15 cellular contexts compared by ENCODE assay signal in genomic region chr19:6234527-6234926, GRCh38. TPM values are rescaled to one million over a fixed set of nuclear protein-coding genes. Genes with fewer than 3 reads are reported as not detected.
DNase-seq lines count a peak whose midpoint lies in the region; ATAC-seq and TF ChIP-seq lines count a peak whose summit lies in the region.
"Had no signal": no experiment of that assay in that cellular context is flagged by ENCODE, and none has a peak within 500 bp of the region (broad histone marks: within the 10 kb centered on the region; RNA-seq: fewer than 3 reads in every experiment).

No MANE protein-coding gene starts in this region.

- ATAC-seq in activated T-cell treated with anti-CD3 and anti-CD28 coated beads, Interleukin-2, amount 50 U/mL, for 72 hours (replicated peaks in 1 of 2) = no peak
- ATAC-seq in naive B cell (ENCODE audit: low read depth in 2 of 2) = no peak

- no peak overlapping the region for H3K4me3 ChIP-seq in tibial nerve
- H3K4me3 ChIP-seq: adrenal gland had no signal

- H3K4me3 Mint-ChIP-seq in activated T-cell treated with anti-CD3 and anti-CD28 coated beads, Interleukin-2, amount 50 U/mL, for 24 hours = no peak overlapping the region
- no peak overlapping the region for H3K4me3 Mint-ChIP-seq in activated T-cell treated with anti-CD3 and anti-CD28 coated beads, Interleukin-2, amount 50 U/mL, for 72 hours
- peak overlapping the region in 1 of 8 donors; percentile 77 for H3K4me3 Mint-ChIP-seq in naive B cell

- peaks cover 0 to 11% (median 0%) of the 10 kb centered on the region in 3 donors for H3K36me3 ChIP-seq in tibial nerve

- 50 to 78% methylated on average over 8 of the region's 8 CpGs for WGBS in tibial nerve, 2 donors

- H3K9me3 Mint-ChIP-seq in activated T-cell treated with anti-CD3 and anti-CD28 coated beads, Interleukin-2, amount 50 U/mL, for 24 hours = no peaks in the 10 kb centered on the region
- H3K9me3 Mint-ChIP-seq in activated T-cell treated with anti-CD3 and anti-CD28 coated beads, Interleukin-2, amount 50 U/mL, for 72 hours = no peaks in the 10 kb centered on the region
- H3K9me3 Mint-ChIP-seq in naive B cell = no peaks in the 10 kb centered on the region

- peak overlapping the region; percentile 2 for H3K27ac Mint-ChIP-seq in activated T-cell treated with anti-CD3 and anti-CD28 coated beads, Interleukin-2, amount 50 U/mL, for 24 hours
- no peak overlapping the region for H3K27ac Mint-ChIP-seq in activated T-cell treated with anti-CD3 and anti-CD28 coated beads, Interleukin-2, amount 50 U/mL, for 72 hours
- H3K27ac Mint-ChIP-seq in naive B cell = peak overlapping the region in 4 of 6 donors; percentile 64 to 83 (median 72)

- DNase-seq in activated T-cell treated with anti-CD3 and anti-CD28 coated beads, Interleukin-2, amount 50 U/mL, for 24 hours = no peak
- DNase-seq in activated T-cell treated with anti-CD3 and anti-CD28 coated beads, Interleukin-2, amount 50 U/mL, for 72 hours = no peak
- DNase-seq in caudate nucleus (lab: John Stamatoyannopoulos, UW) (peak in 1 of 61 donors; percentile 62), naive B cell (no peak), tibial nerve (ENCODE audit: low spot score in 2 of 2) (no peak), NCI-H446 treated with DMSO at 0.1 percent for 48 hours (lab: John Stamatoyannopoulos, UW) (no peak), GM19240 (ENCODE audit: insufficient read length, low spot score) (no peak)
- no peak for DNase-seq in stimulated activated naive CD4-positive, alpha-beta T cell (lab: John Stamatoyannopoulos, UW)
- DNase-seq: 8988T; activated CD4-positive, CD25-positive, alpha-beta regulatory T cell treated with anti-CD3 and anti-CD28 coated beads, Interleukin-2, amount 50 U/mL, for 72 hours; Calu3; NCI-H1417 treated with DMSO at 0.1 percent for 48 hours; stimulated activated CD4-positive, alpha-beta T cell treated with anti-CD3 and anti-CD28 coated beads, Interleukin-4, amount 100 ng/mL, for 1 hour had no signal

- TF ChIP-seq POLR2A in tibial nerve (IDR thresholded peaks at IDR 0.05) = no peak

- peaks cover 49% of the 10 kb centered on the region for H3K4me1 Mint-ChIP-seq in activated T-cell treated with anti-CD3 and anti-CD28 coated beads, Interleukin-2, amount 50 U/mL, for 24 hours (ENCODE audit: low read depth)
- peaks cover 37% of the 10 kb centered on the region for H3K4me1 Mint-ChIP-seq in activated T-cell treated with anti-CD3 and anti-CD28 coated beads, Interleukin-2, amount 50 U/mL, for 72 hours (ENCODE audit: low read depth)
- H3K4me1 Mint-ChIP-seq in naive B cell = peaks cover 35 to 53% (median 43%) of the 10 kb centered on the region in 3 donors

- peaks cover 41% of the 10 kb centered on the region for H3K36me3 Mint-ChIP-seq in activated T-cell treated with anti-CD3 and anti-CD28 coated beads, Interleukin-2, amount 50 U/mL, for 24 hours (ENCODE audit: low read depth)
- peaks cover 0 to 1% of the 10 kb centered on the region in 2 donors for H3K36me3 Mint-ChIP-seq in activated T-cell treated with anti-CD3 and anti-CD28 coated beads, Interleukin-2, amount 50 U/mL, for 72 hours (ENCODE audit: insufficient read depth in 2 of 2)
- H3K36me3 Mint-ChIP-seq in naive B cell = peaks cover 5 to 6% of the 10 kb centered on the region in 2 donors

- H3K27ac ChIP-seq in caudate nucleus (ENCODE audit: low read depth, low read length) = peak overlapping the region; percentile 11
- H3K27ac ChIP-seq in tibial nerve = peak overlapping the region; percentile 4 to 84 (median 51)

- TF ChIP-seq CTCF in tibial nerve (IDR thresholded peaks at IDR 0.05) = no peak

- H3K27me3 Mint-ChIP-seq in activated T-cell treated with anti-CD3 and anti-CD28 coated beads, Interleukin-2, amount 50 U/mL, for 24 hours = no peaks in the 10 kb centered on the region
- H3K27me3 Mint-ChIP-seq in activated T-cell treated with anti-CD3 and anti-CD28 coated beads, Interleukin-2, amount 50 U/mL, for 72 hours (ENCODE audit: low read depth) = no peaks in the 10 kb centered on the region
- no peaks in the 10 kb centered on the region for H3K27me3 Mint-ChIP-seq in naive B cell

- H3K9me3 ChIP-seq in tibial nerve = no peaks in the 10 kb centered on the region
- H3K9me3 ChIP-seq: adrenal gland had no signal

- H3K27me3 ChIP-seq in tibial nerve = no peaks in the 10 kb centered on the region
- H3K27me3 ChIP-seq: adrenal gland, dorsolateral prefrontal cortex had no signal

- TF ChIP-seq EP300 in tibial nerve (IDR thresholded peaks at IDR 0.05) = no peak

- H3K4me1 ChIP-seq in tibial nerve = peaks cover 0 to 96% (median 73%) of the 10 kb centered on the region in 4 donors

RNA-seq across cellular contexts. Expression of gene MLLT1, which starts 45.2 kb away (rescaled TPM):
- 10 to 100 TPM; 39.9 to 44.5 TPM for total RNA-seq in activated T-cell treated with anti-CD3 and anti-CD28 coated beads, Interleukin-2, amount 50 U/mL, for 72 hours
- polyA plus RNA-seq in naive B cell (ENCODE audit: low read depth in 6 of 6) = 1 to 10 TPM in 4 of 6 donors, under 1 TPM in 2; 0.43 to 1.7 (median 1.3) TPM
- total RNA-seq in tibial nerve = 10 to 100 TPM; 15.1 to 42.0 (median 19.9) TPM
